Comparison of ENCODE assay signal across 1 cellular context in the genomic region with DNA sequence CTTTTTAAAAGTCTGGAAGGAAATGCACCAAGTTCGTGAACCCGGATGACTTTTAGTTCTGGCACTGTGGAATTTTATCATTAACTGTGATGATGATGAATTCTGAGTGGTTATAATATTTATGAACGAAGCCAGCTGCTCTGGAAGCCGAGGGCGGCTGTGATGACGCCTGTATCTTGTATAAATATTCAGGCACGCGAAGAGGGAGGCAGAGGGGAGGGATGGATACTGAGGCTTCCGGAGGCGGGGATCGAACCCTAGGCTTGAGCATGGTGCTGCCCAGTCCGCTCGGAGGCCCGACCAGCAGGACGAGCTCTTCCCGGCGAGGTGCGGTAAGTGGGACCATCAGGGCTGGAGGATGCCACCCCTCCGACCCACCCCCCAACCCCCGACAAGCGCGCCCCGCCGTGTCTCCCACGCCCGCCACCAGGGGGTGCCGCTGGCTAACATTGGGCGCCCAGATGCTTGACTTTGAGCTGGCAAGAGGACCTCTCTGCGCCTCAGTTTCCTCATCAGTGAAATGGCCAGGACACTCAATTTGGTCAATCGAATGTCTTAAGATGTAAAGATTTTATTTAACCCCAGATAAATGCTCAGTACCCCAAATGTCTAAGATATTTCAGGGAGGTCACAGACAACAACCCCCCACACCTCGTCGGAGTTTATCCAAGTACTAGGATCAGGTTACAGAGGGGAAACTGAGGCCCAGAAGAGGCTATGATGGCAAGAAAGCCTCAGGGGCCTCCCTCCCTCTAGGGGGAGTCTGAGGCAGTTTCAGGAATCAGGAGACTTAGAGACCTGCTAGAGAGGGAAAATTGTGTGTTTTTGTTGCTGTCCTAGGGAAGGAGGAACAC.
TF ChIP-seq lines count a peak whose summit lies in the region.

No MANE protein-coding gene starts in this region.

TF ChIP-seq in K562, 482 proteins besides CTCF, POLR2A, EP300 and RAD21 (continued from another document and continues in another):
- TF ChIP-seq, protein P1, sequence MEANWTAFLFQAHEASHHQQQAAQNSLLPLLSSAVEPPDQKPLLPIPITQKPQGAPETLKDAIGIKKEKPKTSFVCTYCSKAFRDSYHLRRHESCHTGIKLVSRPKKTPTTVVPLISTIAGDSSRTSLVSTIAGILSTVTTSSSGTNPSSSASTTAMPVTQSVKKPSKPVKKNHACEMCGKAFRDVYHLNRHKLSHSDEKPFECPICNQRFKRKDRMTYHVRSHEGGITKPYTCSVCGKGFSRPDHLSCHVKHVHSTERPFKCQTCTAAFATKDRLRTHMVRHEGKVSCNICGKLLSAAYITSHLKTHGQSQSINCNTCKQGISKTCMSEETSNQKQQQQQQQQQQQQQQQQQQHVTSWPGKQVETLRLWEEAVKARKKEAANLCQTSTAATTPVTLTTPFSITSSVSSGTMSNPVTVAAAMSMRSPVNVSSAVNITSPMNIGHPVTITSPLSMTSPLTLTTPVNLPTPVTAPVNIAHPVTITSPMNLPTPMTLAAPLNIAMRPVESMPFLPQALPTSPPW (CRISPR knock-in tag; IDR thresholded peaks at IDR 0.05) = peak; percentile 67
- TF ChIP-seq ZNF699 (CRISPR knock-in tag; IDR thresholded peaks at IDR 0.05; ENCODE audit: insufficient replicate concordance) (no peak), KLF13 (tag; IDR thresholded peaks at IDR 0.05; ENCODE audit: borderline replicate concordance, low read depth) (no peak), NCOA4 (IDR thresholded peaks at IDR 0.05; ENCODE audit: partially characterized antibody) (no peak), ZNF696 (CRISPR knock-in tag; conservative IDR thresholded peaks at IDR 0.05) (no peak), NONO (IDR thresholded peaks at IDR 0.05; ENCODE audit: low read depth in 2 of 2, low read length in 1 of 2) (no peak), ZNF212 (CRISPR knock-in tag; IDR thresholded peaks at IDR 0.05) (no peak), NCOA1 (IDR thresholded peaks at IDR 0.05; ENCODE audit: low read depth) (0 out of 2 replicates have a peak, but pooled peaks have one; percentile 16), KAT8 (IDR thresholded peaks at IDR 0.05; ENCODE audit: low read depth) (no peak), FOSL1 (tag; conservative IDR thresholded peaks at IDR 0.05) (no peak), ZNF644 (tag; IDR thresholded peaks at IDR 0.05; ENCODE audit: low read depth) (no peak), MTA3 (IDR thresholded peaks at IDR 0.05; ENCODE audit: borderline replicate concordance) (no peak), KLF10 (CRISPR knock-in tag; IDR thresholded peaks at IDR 0.05) (no peak), POLR3A (IDR thresholded peaks at IDR 0.05; ENCODE audit: borderline replicate concordance, extremely low read depth, insufficient read depth, insufficient read length) (no peak), ZNF436 (CRISPR knock-in tag; IDR thresholded peaks at IDR 0.05) (no peak), XRCC5 (IDR thresholded peaks at IDR 0.05; ENCODE audit: low read depth, low read length) (0 out of 2 replicates have a peak, but pooled peaks have one; percentile 47), ZKSCAN3 (CRISPR knock-in tag; IDR thresholded peaks at IDR 0.05) (no peak), HNRNPK (IDR thresholded peaks at IDR 0.05; ENCODE audit: low read depth, low read length, poor library complexity, severe bottlenecking) (no peak), KHSRP (IDR thresholded peaks at IDR 0.05) (no peak), PHB2 (IDR thresholded peaks at IDR 0.05; ENCODE audit: low read depth) (no peak), DDX20 (tag; IDR thresholded peaks at IDR 0.05; ENCODE audit: low read depth) (no peak)
- TF ChIP-seq, protein P2, sequence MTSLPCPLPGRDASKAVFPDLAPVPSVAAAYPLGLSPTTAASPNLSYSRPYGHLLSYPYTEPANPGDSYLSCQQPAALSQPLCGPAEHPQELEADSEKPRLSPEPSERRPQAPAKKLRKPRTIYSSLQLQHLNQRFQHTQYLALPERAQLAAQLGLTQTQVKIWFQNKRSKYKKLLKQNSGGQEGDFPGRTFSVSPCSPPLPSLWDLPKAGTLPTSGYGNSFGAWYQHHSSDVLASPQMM (CRISPR knock-in tag; IDR thresholded peaks at IDR 0.05) = no peak
- TF ChIP-seq, protein P3, sequence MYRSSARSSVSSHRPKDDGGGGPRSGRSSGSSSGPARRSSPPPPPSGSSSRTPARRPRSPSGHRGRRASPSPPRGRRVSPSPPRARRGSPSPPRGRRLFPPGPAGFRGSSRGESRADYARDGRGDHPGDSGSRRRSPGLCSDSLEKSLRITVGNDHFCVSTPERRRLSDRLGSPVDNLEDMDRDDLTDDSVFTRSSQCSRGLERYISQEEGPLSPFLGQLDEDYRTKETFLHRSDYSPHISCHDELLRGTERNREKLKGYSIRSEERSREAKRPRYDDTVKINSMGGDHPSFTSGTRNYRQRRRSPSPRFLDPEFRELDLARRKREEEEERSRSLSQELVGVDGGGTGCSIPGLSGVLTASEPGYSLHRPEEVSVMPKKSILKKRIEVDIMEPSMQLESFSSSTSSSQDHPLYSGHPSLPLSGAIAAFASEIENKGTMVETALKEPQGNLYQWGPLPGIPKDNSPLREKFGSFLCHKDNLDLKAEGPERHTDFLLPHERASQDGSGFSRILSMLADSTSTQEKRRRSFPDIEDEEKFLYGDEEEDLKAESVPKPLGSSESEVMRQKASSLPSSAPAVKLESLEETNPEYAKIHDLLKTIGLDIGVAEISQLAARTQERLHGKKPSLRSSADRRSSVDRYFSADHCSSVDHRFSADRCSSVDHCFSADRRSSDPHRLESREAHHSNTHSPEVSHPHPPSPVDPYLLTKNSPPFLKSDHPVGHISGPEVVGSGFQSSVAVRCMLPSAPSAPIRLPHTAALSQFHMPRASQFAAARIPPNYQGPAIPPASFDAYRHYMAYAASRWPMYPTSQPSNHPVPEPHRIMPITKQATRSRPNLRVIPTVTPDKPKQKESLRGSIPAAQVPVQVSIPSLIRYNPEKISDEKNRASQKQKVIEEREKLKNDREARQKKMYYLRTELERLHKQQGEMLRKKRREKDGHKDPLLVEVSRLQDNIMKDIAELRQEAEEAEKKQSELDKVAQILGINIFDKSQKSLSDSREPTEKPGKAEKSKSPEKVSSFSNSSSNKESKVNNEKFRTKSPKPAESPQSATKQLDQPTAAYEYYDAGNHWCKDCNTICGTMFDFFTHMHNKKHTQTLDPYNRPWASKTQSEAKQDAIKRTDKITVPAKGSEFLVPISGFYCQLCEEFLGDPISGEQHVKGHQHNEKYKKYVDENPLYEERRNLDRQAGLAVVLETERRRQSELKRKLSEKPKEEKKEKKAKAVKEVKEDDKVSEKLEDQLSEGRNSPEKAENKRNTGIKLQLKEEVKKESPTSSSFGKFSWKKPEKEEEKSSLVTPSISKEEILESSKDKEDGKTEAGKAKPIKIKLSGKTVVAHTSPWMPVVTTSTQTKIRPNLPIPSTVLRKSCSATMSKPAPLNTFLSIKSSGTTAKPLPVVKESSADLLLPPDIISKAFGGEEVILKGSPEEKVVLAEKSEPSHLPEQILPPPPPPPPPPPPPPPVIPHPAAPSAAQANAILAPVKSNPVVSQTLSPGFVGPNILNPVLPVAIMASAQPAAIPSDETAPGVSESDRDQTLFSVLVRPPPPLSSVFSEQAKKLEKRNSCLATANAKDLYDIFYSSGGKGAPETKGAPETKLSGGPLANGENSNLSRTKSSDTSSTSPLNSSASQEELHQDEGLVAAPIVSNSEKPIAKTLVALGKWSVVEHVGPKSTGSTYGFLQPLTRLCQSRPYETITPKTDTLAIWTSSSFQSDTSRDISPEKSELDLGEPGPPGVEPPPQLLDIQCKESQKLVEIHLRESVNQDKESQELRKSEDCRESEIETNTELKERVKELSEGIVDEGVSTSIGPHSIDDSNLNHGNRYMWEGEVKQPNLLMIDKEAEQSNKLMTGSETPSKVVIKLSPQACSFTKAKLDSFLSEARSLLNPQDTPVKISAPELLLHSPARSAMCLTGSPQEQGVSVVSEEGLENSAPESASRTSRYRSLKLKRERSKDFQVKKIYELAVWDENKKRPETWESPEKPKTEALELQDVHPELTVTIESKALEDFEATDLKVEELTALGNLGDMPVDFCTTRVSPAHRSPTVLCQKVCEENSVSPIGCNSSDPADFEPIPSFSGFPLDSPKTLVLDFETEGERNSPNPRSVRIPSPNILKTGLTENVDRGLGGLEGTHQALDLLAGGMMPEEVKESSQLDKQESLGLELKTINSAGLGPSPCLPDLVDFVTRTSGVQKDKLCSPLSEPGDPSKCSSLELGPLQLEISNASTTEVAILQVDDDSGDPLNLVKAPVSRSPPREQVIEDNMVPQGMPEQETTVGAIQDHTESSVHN (IDR thresholded peaks at IDR 0.05; ENCODE audit: borderline replicate concordance in 1 of 2, low read depth in 1 of 2) = no peak
- TF ChIP-seq, protein P4, sequence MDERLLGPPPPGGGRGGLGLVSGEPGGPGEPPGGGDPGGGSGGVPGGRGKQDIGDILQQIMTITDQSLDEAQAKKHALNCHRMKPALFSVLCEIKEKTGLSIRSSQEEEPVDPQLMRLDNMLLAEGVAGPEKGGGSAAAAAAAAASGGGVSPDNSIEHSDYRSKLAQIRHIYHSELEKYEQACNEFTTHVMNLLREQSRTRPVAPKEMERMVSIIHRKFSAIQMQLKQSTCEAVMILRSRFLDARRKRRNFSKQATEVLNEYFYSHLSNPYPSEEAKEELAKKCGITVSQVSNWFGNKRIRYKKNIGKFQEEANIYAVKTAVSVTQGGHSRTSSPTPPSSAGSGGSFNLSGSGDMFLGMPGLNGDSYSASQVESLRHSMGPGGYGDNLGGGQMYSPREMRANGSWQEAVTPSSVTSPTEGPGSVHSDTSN (CRISPR knock-in tag; IDR thresholded peaks at IDR 0.05; ENCODE audit: low read depth) = no peak
- TF ChIP-seq, protein P4 (tag; conservative IDR thresholded peaks at IDR 0.05; ENCODE audit: low read depth) = no peak
- TF ChIP-seq, protein P5, sequence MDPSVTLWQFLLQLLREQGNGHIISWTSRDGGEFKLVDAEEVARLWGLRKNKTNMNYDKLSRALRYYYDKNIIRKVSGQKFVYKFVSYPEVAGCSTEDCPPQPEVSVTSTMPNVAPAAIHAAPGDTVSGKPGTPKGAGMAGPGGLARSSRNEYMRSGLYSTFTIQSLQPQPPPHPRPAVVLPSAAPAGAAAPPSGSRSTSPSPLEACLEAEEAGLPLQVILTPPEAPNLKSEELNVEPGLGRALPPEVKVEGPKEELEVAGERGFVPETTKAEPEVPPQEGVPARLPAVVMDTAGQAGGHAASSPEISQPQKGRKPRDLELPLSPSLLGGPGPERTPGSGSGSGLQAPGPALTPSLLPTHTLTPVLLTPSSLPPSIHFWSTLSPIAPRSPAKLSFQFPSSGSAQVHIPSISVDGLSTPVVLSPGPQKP (CRISPR knock-in tag; IDR thresholded peaks at IDR 0.05) = no peak
- TF ChIP-seq, protein P6, sequence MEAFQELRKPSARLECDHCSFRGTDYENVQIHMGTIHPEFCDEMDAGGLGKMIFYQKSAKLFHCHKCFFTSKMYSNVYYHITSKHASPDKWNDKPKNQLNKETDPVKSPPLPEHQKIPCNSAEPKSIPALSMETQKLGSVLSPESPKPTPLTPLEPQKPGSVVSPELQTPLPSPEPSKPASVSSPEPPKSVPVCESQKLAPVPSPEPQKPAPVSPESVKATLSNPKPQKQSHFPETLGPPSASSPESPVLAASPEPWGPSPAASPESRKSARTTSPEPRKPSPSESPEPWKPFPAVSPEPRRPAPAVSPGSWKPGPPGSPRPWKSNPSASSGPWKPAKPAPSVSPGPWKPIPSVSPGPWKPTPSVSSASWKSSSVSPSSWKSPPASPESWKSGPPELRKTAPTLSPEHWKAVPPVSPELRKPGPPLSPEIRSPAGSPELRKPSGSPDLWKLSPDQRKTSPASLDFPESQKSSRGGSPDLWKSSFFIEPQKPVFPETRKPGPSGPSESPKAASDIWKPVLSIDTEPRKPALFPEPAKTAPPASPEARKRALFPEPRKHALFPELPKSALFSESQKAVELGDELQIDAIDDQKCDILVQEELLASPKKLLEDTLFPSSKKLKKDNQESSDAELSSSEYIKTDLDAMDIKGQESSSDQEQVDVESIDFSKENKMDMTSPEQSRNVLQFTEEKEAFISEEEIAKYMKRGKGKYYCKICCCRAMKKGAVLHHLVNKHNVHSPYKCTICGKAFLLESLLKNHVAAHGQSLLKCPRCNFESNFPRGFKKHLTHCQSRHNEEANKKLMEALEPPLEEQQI (IDR thresholded peaks at IDR 0.05) = no peak
